17 cellular contexts compared by ENCODE assay signal in genomic region chr12:6722863-6723262, GRCh38. TPM values are rescaled to one million over a fixed set of nuclear protein-coding genes. Genes with fewer than 3 reads are reported as not detected.
DNase-seq lines count a peak whose midpoint lies in the region; ATAC-seq and TF ChIP-seq lines count a peak whose summit lies in the region.
"Had no signal": no experiment of that assay in that cellular context is flagged by ENCODE, and none has a peak within 500 bp of the region (broad histone marks: within the 10 kb centered on the region; RNA-seq: fewer than 3 reads in every experiment).

No MANE protein-coding gene starts in this region.

- H3K4me3 Mint-ChIP-seq in activated naive CD4-positive, alpha-beta T cell treated with anti-CD3 and anti-CD28 coated beads, Interleukin-2, amount 50 U/mL, for 24 hours: peak overlapping the region; percentile 99
- H3K4me3 Mint-ChIP-seq in endodermal cell: no peak overlapping the region
- no peak overlapping the region for H3K4me3 Mint-ChIP-seq in effector memory CD8-positive, alpha-beta T cell

- no peak for ATAC-seq in effector memory CD8-positive, alpha-beta T cell (replicated peaks)

- no peaks in the 10 kb centered on the region for H3K36me3 ChIP-seq in endodermal cell (ENCODE audit: control insufficient read depth, insufficient read depth, low read length)
- peaks cover 5% of the 10 kb centered on the region for H3K36me3 ChIP-seq in skeletal muscle satellite cell (ENCODE audit: insufficient read depth, low read length)

- no peaks in the 10 kb centered on the region for H3K27me3 Mint-ChIP-seq in activated naive CD4-positive, alpha-beta T cell treated with anti-CD3 and anti-CD28 coated beads, Interleukin-2, amount 50 U/mL, for 24 hours
- H3K27me3 Mint-ChIP-seq in endodermal cell (ENCODE audit: insufficient read depth): peaks cover 6% of the 10 kb centered on the region
- H3K27me3 Mint-ChIP-seq in effector memory CD8-positive, alpha-beta T cell: no peaks in the 10 kb centered on the region

- no peaks in the 10 kb centered on the region for H3K9me3 Mint-ChIP-seq in activated naive CD4-positive, alpha-beta T cell treated with anti-CD3 and anti-CD28 coated beads, Interleukin-2, amount 50 U/mL, for 24 hours
- no peaks in the 10 kb centered on the region for H3K9me3 Mint-ChIP-seq in endodermal cell
- no peaks in the 10 kb centered on the region for H3K9me3 Mint-ChIP-seq in effector memory CD8-positive, alpha-beta T cell
- H3K9me3 Mint-ChIP-seq: activated CD4-positive, alpha-beta T cell treated with anti-CD3 and anti-CD28 coated beads, Interleukin-2, amount 10 ng/mL, durations not matched to agents 24 days and 14 days; dendritic cell treated with granulocyte-macrophage colony-stimulating factor and Interleukin-4, amounts not matched to agents 40 ng/mL and 50 ng/mL, for 4 days had no signal

- H3K27ac ChIP-seq in endodermal cell (ENCODE audit: low read depth, low read length): no peak overlapping the region

- H3K4me1 ChIP-seq in endodermal cell (ENCODE audit: control insufficient read depth, insufficient read depth, low read length): peaks cover 6% of the 10 kb centered on the region
- H3K4me1 ChIP-seq in skeletal muscle satellite cell (ENCODE audit: control insufficient read depth, insufficient read depth, low read length): peaks cover 16% of the 10 kb centered on the region

- TF ChIP-seq CTCF in NB4 (IDR thresholded peaks at IDR 0.05; ENCODE audit: low read depth, low read length) (no peak), endodermal cell (conservative IDR thresholded peaks at IDR 0.05) (no peak), GM10266 (IDR thresholded peaks at IDR 0.05; ENCODE audit: control insufficient read depth, insufficient read depth, low read depth, missing control alignments) (no peak)

- DNase-seq in activated naive CD4-positive, alpha-beta T cell treated with Interleukin-2 at 50 U/mL for 16 hours: no peak
- no peak for DNase-seq in NB4 (ENCODE audit: low read depth)
- DNase-seq in endodermal cell: no peak
- DNase-seq in NCI-H2196 (lab: John Stamatoyannopoulos, UW; ENCODE audit: unreplicated experiment): no peak
- DNase-seq in effector memory CD8-positive, alpha-beta T cell: no peak
- no peak for DNase-seq in GM10266 (ENCODE audit: extremely low spot score)
- DNase-seq: activated CD4-positive, alpha-beta T cell treated with anti-CD3 and anti-CD28 coated beads, Interleukin-2, amount 10 ng/mL, durations not matched to agents 24 days and 14 days; adrenal gland; H7; lower lobe of right lung; NCI-H446 treated with DMSO at 0.1 percent for 48 hours; retina; testis had no signal

- H3K4me1 Mint-ChIP-seq in activated naive CD4-positive, alpha-beta T cell treated with anti-CD3 and anti-CD28 coated beads, Interleukin-2, amount 50 U/mL, for 24 hours: peaks cover 31% of the 10 kb centered on the region
- peaks cover 21% of the 10 kb centered on the region for H3K4me1 Mint-ChIP-seq in endodermal cell
- H3K4me1 Mint-ChIP-seq in effector memory CD8-positive, alpha-beta T cell (ENCODE audit: low read depth in 2 of 2): peaks cover 9 to 27% of the 10 kb centered on the region in 2 donors

- H3K36me3 Mint-ChIP-seq in activated naive CD4-positive, alpha-beta T cell treated with anti-CD3 and anti-CD28 coated beads, Interleukin-2, amount 50 U/mL, for 24 hours: peaks cover 6% of the 10 kb centered on the region
- peaks cover 9% of the 10 kb centered on the region for H3K36me3 Mint-ChIP-seq in endodermal cell (ENCODE audit: low read depth)
- peaks cover 18% of the 10 kb centered on the region for H3K36me3 Mint-ChIP-seq in effector memory CD8-positive, alpha-beta T cell (ENCODE audit: insufficient read depth)

- no peak overlapping the region for H3K27ac Mint-ChIP-seq in activated naive CD4-positive, alpha-beta T cell treated with anti-CD3 and anti-CD28 coated beads, Interleukin-2, amount 50 U/mL, for 24 hours
- no peak overlapping the region for H3K27ac Mint-ChIP-seq in endodermal cell
- no peak overlapping the region for H3K27ac Mint-ChIP-seq in effector memory CD8-positive, alpha-beta T cell

- H3K27me3 ChIP-seq in endodermal cell (ENCODE audit: control insufficient read depth, insufficient read depth, low read length, poor library complexity, severe bottlenecking): no peaks in the 10 kb centered on the region
- H3K27me3 ChIP-seq in skeletal muscle satellite cell (ENCODE audit: control insufficient read depth, insufficient read depth, low read length): no peaks in the 10 kb centered on the region
- H3K27me3 ChIP-seq: adrenal gland, SJSA1, testis had no signal

- peak overlapping the region; percentile 88 for H3K4me2 ChIP-seq in skeletal muscle satellite cell (ENCODE audit: low read length)

- WGBS in endodermal cell (ENCODE audit: insufficient coverage in 1 of 2, insufficient read length in 1 of 2), 2 experiments: 83 to 95% methylated on average over 2 to 3 of the region's 3 CpGs

- no peak for TF ChIP-seq POLR2A in NB4 (IDR thresholded peaks at IDR 0.05; ENCODE audit: extremely low read depth, insufficient read length)

- H3K4me3 ChIP-seq in NB4 (ENCODE audit: low read depth, low read length) (peak overlapping the region; percentile 75), endodermal cell (ENCODE audit: low read length) (peak overlapping the region; percentile 90), skeletal muscle satellite cell (ENCODE audit: low read length) (no peak overlapping the region)

- H3K9ac ChIP-seq in endodermal cell (ENCODE audit: extremely low read depth, low read length, poor library complexity, severe bottlenecking): no peak overlapping the region
- H3K9ac ChIP-seq in skeletal muscle satellite cell (ENCODE audit: low read depth, low read length): no peak overlapping the region

- H3K9me3 ChIP-seq in endodermal cell (ENCODE audit: control insufficient read depth, low read length) (no peaks in the 10 kb centered on the region), skeletal muscle satellite cell (replicated peaks; ENCODE audit: low read length) (no peaks in the 10 kb centered on the region)
- H3K9me3 ChIP-seq: adrenal gland, lower lobe of right lung, SJSA1, testis had no signal

RNA-seq across cellular contexts. Expression of gene COPS7A, which starts 1.0 kb away (rescaled TPM):
- total RNA-seq in endodermal cell: 10 to 100 TPM; 43.3 to 69.2 TPM
- polyA plus RNA-seq in endodermal cell (2013, experiment 1 of 2): 36.9 TPM
- 34.1 TPM for polyA plus RNA-seq in endodermal cell (2013, experiment 2 of 2)
- total RNA-seq in skeletal muscle satellite cell (2012; rRNA removed): 95.3 and 114 TPM in 2 replicates

RNA-seq across cellular contexts. Expression of gene PIANP, which starts 22.2 kb away (rescaled TPM):
- 1 to 10 TPM; 2.6 to 7.1 TPM for total RNA-seq in endodermal cell
- polyA plus RNA-seq in endodermal cell (2013, experiment 1 of 2): 13.3 TPM
- polyA plus RNA-seq in endodermal cell (2013, experiment 2 of 2): 10.5 TPM
- total RNA-seq in skeletal muscle satellite cell (2012; rRNA removed): 0.87 TPM in 1 of 2 replicates, not detected in the other
- total RNA-seq: SJSA1 had no signal

RNA-seq across cellular contexts. Expression of gene MLF2, which starts 30.1 kb away (rescaled TPM):
- 100 to 1,000 TPM; 219 to 393 TPM for total RNA-seq in endodermal cell
- 177 TPM for polyA plus RNA-seq in endodermal cell (2013, experiment 1 of 2)
- 169 TPM for polyA plus RNA-seq in endodermal cell (2013, experiment 2 of 2)
- total RNA-seq in skeletal muscle satellite cell (2012; rRNA removed): 140 and 177 TPM in 2 replicates

RNA-seq across cellular contexts. Expression of gene ZNF384, which starts 33.7 kb away (rescaled TPM):
- 100 to 1,000 TPM in 1 of 2 donors, 10 to 100 TPM in 1; 74.4 to 146 TPM for total RNA-seq in endodermal cell
- 82.8 TPM for polyA plus RNA-seq in endodermal cell (2013, experiment 1 of 2)
- polyA plus RNA-seq in endodermal cell (2013, experiment 2 of 2): 70.6 TPM
- 13.9 and 16.8 TPM in 2 replicates for total RNA-seq in skeletal muscle satellite cell (2012; rRNA removed)

RNA-seq across cellular contexts. Expression of gene PTMS, which starts 43.3 kb away (rescaled TPM):
- total RNA-seq in endodermal cell: 100 to 1,000 TPM; 637 to 888 TPM
- polyA plus RNA-seq in endodermal cell (2013, experiment 1 of 2): 935 TPM
- polyA plus RNA-seq in endodermal cell (2013, experiment 2 of 2): 1,020 TPM
- total RNA-seq in skeletal muscle satellite cell (2012; rRNA removed): 50.5 and 63.9 TPM in 2 replicates
